ENCODE assay signal across 8 cellular contexts in the genomic region with DNA sequence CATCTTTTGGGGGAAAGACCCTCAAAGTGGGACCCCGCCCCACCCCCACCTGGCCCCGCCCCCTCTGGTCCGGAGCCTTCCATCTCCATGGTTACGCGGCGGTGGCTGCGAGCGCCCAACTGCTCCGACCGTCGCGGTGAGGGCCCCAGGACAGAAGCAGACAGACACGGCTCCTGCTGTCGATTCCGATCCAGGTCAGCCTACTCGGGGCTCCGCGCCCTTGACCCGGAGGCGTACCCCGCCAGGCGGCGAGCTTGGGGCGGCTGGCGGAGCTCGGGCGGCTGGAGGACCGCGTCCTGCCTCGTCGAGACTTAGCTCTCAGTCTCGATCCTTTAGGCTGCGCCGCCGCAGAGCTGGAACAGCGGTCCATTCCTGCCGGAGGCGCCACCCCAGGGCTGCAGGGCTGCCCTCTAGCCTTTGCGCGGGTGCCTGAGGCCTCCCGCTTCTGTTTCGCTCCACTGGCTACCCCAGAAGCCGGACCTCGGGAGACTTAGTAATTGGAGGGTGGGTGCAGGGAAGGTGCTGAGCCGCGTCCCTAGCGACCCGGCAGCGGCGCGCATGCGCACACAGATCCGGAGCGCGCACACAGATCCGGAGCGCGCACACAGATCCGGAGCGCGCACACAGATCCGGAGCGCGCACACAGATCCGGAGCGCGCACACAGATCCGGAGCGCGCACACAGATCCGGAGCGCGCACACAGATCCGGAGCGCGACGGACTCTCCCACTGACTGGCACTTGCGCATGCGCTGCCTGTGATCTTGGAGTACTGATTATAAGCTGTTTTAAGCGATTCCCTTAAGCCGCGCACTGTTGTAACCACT. TPM values are rescaled to one million over a fixed set of nuclear protein-coding genes. Genes with fewer than 3 reads are reported as not detected.
DNase-seq lines count a peak whose midpoint lies in the region; ATAC-seq and TF ChIP-seq lines count a peak whose summit lies in the region.

Gene CFAP206 (plus strand): TSS at position 77 of the 825 bp plus-strand sequence. CDS start 1,868 bp downstream, outside the sequence.

- in situ Hi-C loops in GM23248 (cut with MboI): no loop called here

- H3K79me2 ChIP-seq in DOHH2 (ENCODE audit: control insufficient read depth, low read length) (no peaks in the 10 kb centered on the region), GM23248 (ENCODE audit: insufficient read depth) (no peaks in the 10 kb centered on the region), Karpas-422 (ENCODE audit: low read length) (no peaks in the 10 kb centered on the region)

- no peaks in the 10 kb centered on the region; the same call in 1 of the 2 replicates for H3K36me3 ChIP-seq in DOHH2 (ENCODE audit: control insufficient read depth, low read length)
- H3K36me3 ChIP-seq in GM23248 (ENCODE audit: low read depth): no peaks in the 10 kb centered on the region
- H3K36me3 ChIP-seq in Karpas-422 (ENCODE audit: insufficient read depth, low read length): no peaks in the 10 kb centered on the region

- peaks cover 29% of the 10 kb centered on the region for H3K27me3 Mint-ChIP-seq in activated T-helper 2 cell treated with anti-CD3 and anti-CD28 coated beads, Interferon-gamma antibody, Interleukin-2, Interleukin-4, amounts not matched to agents 10 μg/mL and 5 μg/mL and 100 μg/mL, durations not matched to agents 14 hours and 24 hours and 36 hours (ENCODE audit: low read depth)
- H3K27me3 Mint-ChIP-seq in natural killer cell treated with Interleukin-12 subunit alpha and Interleukin-12 subunit beta and Interleukin-15 and Interleukin-18, amount 100 ng/mL, for 72 hours: peaks cover 14 to 31% of the 10 kb centered on the region in 2 donors

- peaks cover 13% of the 10 kb centered on the region for H3K4me1 ChIP-seq in DOHH2 (ENCODE audit: control insufficient read depth, low read length)
- H3K4me1 ChIP-seq in GM23248 (ENCODE audit: insufficient read depth): no peaks in the 10 kb centered on the region
- peaks cover 17% of the 10 kb centered on the region for H3K4me1 ChIP-seq in Karpas-422 (ENCODE audit: low read length)

- H3K9ac ChIP-seq in GM23248 (peak within 1 kb of the TSS; percentile 82), Karpas-422 (ENCODE audit: low read length) (peak within 1 kb of the TSS; percentile 74)

- DNase-seq in GM23248 (peak; percentile 90), Karpas-422 (peak; percentile 92), RKO (ENCODE audit: low spot score) (peak; percentile 87), fibroblast of peridontal ligament (ENCODE audit: extremely low read depth) (peak; percentile 80)
- peak; percentile 70 for DNase-seq in activated T-helper 2 cell treated with anti-CD3 and anti-CD28 coated beads, Interferon-gamma antibody, Interleukin-2, Interleukin-4, amounts not matched to agents 10 μg/mL and 5 μg/mL and 100 μg/mL, durations not matched to agents 14 hours and 24 hours and 36 hours (ENCODE audit: low spot score)
- DNase-seq in natural killer cell treated with Interleukin-12 subunit alpha and Interleukin-12 subunit beta and Interleukin-15 and Interleukin-18, amount 100 ng/mL, for 72 hours (ENCODE audit: low spot score): peak; percentile 85
- DNase-seq in stimulated activated naive CD4-positive, alpha-beta T cell (lab: John Stamatoyannopoulos, UW): peak; percentile 70 to 95 (median 83)

- ATAC-seq in natural killer cell treated with Interleukin-12 subunit alpha and Interleukin-12 subunit beta and Interleukin-15 and Interleukin-18, amount 100 ng/mL, for 72 hours: peak; percentile 94

- H3K9me2 ChIP-seq in DOHH2 (replicated peaks; ENCODE audit: control insufficient read depth, low read length) (no peaks in the 10 kb centered on the region), GM23248 (ENCODE audit: insufficient read depth) (no peaks in the 10 kb centered on the region), Karpas-422 (replicated peaks; ENCODE audit: insufficient read depth, low read length) (no peaks in the 10 kb centered on the region)

- no peaks in the 10 kb centered on the region for H4K20me1 ChIP-seq in DOHH2 (ENCODE audit: control insufficient read depth, insufficient read depth, low read depth, low read length)
- no peaks in the 10 kb centered on the region for H4K20me1 ChIP-seq in GM23248 (ENCODE audit: insufficient read depth)
- no peaks in the 10 kb centered on the region for H4K20me1 ChIP-seq in Karpas-422 (ENCODE audit: insufficient read depth, low read depth, low read length)

- TF ChIP-seq CTCF in DOHH2 (IDR thresholded peaks at IDR 0.05; ENCODE audit: low read depth, low read length, poor library complexity, severe bottlenecking): peak; percentile 28

- H3K4me2 ChIP-seq in DOHH2 (ENCODE audit: low read length): peak within 1 kb of the TSS; percentile 95
- peak within 1 kb of the TSS; percentile 92 for H3K4me2 ChIP-seq in GM23248 (ENCODE audit: unreplicated experiment)
- H3K4me2 ChIP-seq in Karpas-422 (ENCODE audit: low read depth, low read length, poor library complexity, severe bottlenecking): peak within 1 kb of the TSS; percentile 94

- H3K36me3 Mint-ChIP-seq in activated T-helper 2 cell treated with anti-CD3 and anti-CD28 coated beads, Interferon-gamma antibody, Interleukin-2, Interleukin-4, amounts not matched to agents 10 μg/mL and 5 μg/mL and 100 μg/mL, durations not matched to agents 14 hours and 24 hours and 36 hours (ENCODE audit: low read depth): no peaks in the 10 kb centered on the region
- no peaks in the 10 kb centered on the region for H3K36me3 Mint-ChIP-seq in natural killer cell treated with Interleukin-12 subunit alpha and Interleukin-12 subunit beta and Interleukin-15 and Interleukin-18, amount 100 ng/mL, for 72 hours

- 1% methylated on average over 59 to 67 of the region's 82 CpGs for WGBS in GM23248 (ENCODE audit: low coverage in 1 of 2, low lambda C conversion rate in 2 of 2, missing lambda C conversion rate in 2 of 2), 2 experiments

- H3K27me3 ChIP-seq in DOHH2 (ENCODE audit: control insufficient read depth, low read length): no peaks in the 10 kb centered on the region
- H3K27me3 ChIP-seq in GM23248 (replicated peaks; ENCODE audit: insufficient read depth): no peaks in the 10 kb centered on the region
- H3K27me3 ChIP-seq in Karpas-422 (ENCODE audit: low read length): no peaks in the 10 kb centered on the region

- H3K9me3 Mint-ChIP-seq in activated T-helper 2 cell treated with anti-CD3 and anti-CD28 coated beads, Interferon-gamma antibody, Interleukin-2, Interleukin-4, amounts not matched to agents 10 μg/mL and 5 μg/mL and 100 μg/mL, durations not matched to agents 14 hours and 24 hours and 36 hours: no peaks in the 10 kb centered on the region
- H3K9me3 Mint-ChIP-seq in natural killer cell treated with Interleukin-12 subunit alpha and Interleukin-12 subunit beta and Interleukin-15 and Interleukin-18, amount 100 ng/mL, for 72 hours: no peaks in the 10 kb centered on the region

- intact Hi-C loops in activated T-helper 2 cell treated with anti-CD3 and anti-CD28 coated beads, Interferon-gamma antibody, Interleukin-2, Interleukin-4, amounts not matched to agents 10 μg/mL and 5 μg/mL and 100 μg/mL, durations not matched to agents 14 hours and 24 hours and 36 hours (cut with micrococcal nuclease): loop anchor here (1.0 to 5.0 kb wide), 3 partner anchors 64 to 256 kb away; partner anchors contain the start of genes SLC35A1 and SMIM8

- peaks cover 13% of the 10 kb centered on the region for H3F3A ChIP-seq in DOHH2 (ENCODE audit: control insufficient read depth, insufficient read depth)
- peaks cover 6% of the 10 kb centered on the region; the same call in 1 of the 2 replicates for H3F3A ChIP-seq in GM23248 (ENCODE audit: insufficient read depth)

- peak within 1 kb of the TSS; percentile 98 for H2AFZ ChIP-seq in GM23248
- peak within 1 kb of the TSS; percentile 98 for H2AFZ ChIP-seq in Karpas-422 (ENCODE audit: low read length)

- H3K4me1 Mint-ChIP-seq in activated T-helper 2 cell treated with anti-CD3 and anti-CD28 coated beads, Interferon-gamma antibody, Interleukin-2, Interleukin-4, amounts not matched to agents 10 μg/mL and 5 μg/mL and 100 μg/mL, durations not matched to agents 14 hours and 24 hours and 36 hours (ENCODE audit: low read depth): peaks cover 7% of the 10 kb centered on the region
- peaks cover 0 to 5% of the 10 kb centered on the region in 2 donors for H3K4me1 Mint-ChIP-seq in natural killer cell treated with Interleukin-12 subunit alpha and Interleukin-12 subunit beta and Interleukin-15 and Interleukin-18, amount 100 ng/mL, for 72 hours (ENCODE audit: low read depth in 2 of 2)

- H3K4me3 Mint-ChIP-seq in activated T-helper 2 cell treated with anti-CD3 and anti-CD28 coated beads, Interferon-gamma antibody, Interleukin-2, Interleukin-4, amounts not matched to agents 10 μg/mL and 5 μg/mL and 100 μg/mL, durations not matched to agents 14 hours and 24 hours and 36 hours (ENCODE audit: low read depth): peak within 1 kb of the TSS; percentile 79
- peak within 1 kb of the TSS; percentile 82 for H3K4me3 Mint-ChIP-seq in natural killer cell treated with Interleukin-12 subunit alpha and Interleukin-12 subunit beta and Interleukin-15 and Interleukin-18, amount 100 ng/mL, for 72 hours

- H3K9me3 ChIP-seq in DOHH2 (ENCODE audit: control insufficient read depth, insufficient read depth, low read length): no peaks in the 10 kb centered on the region
- H3K9me3 ChIP-seq in GM23248 (ENCODE audit: low read depth): no peaks in the 10 kb centered on the region
- H3K9me3 ChIP-seq in Karpas-422 (ENCODE audit: low read length): no peaks in the 10 kb centered on the region

- H3K4me3 ChIP-seq in DOHH2 (ENCODE audit: low read length) (peak within 1 kb of the TSS; percentile 99), GM23248 (peak within 1 kb of the TSS; percentile 91), Karpas-422 (ENCODE audit: low read length) (peak within 1 kb of the TSS; percentile 93)

- no peak within 1 kb of the TSS for H3K27ac Mint-ChIP-seq in activated T-helper 2 cell treated with anti-CD3 and anti-CD28 coated beads, Interferon-gamma antibody, Interleukin-2, Interleukin-4, amounts not matched to agents 10 μg/mL and 5 μg/mL and 100 μg/mL, durations not matched to agents 14 hours and 24 hours and 36 hours
- peak within 1 kb of the TSS; percentile 67 to 80 for H3K27ac Mint-ChIP-seq in natural killer cell treated with Interleukin-12 subunit alpha and Interleukin-12 subunit beta and Interleukin-15 and Interleukin-18, amount 100 ng/mL, for 72 hours

- peak within 1 kb of the TSS; percentile 67 for H3K27ac ChIP-seq in DOHH2 (ENCODE audit: low read depth, low read length)
- peak within 1 kb of the TSS; percentile 80 for H3K27ac ChIP-seq in GM23248
- peak within 1 kb of the TSS; percentile 73 for H3K27ac ChIP-seq in Karpas-422 (ENCODE audit: low read length)

RNA-seq across cellular contexts. Expression of gene CFAP206, which starts in this region (rescaled TPM):
- 1.9 TPM in 1 of 2 replicates, not detected in the other for total RNA-seq in GM23248 (2014; rRNA removed; shearing (Covaris generic))
- 0.14 TPM in 1 of 2 replicates, not detected in the other for polyA plus RNA-seq in GM23248 (2016; fragmentation: Nextera tagmentation; extraction: Ambion mirVana)
- total RNA-seq in Karpas-422 (2014; rRNA removed; shearing (Covaris generic); ENCODE audit: low replicate concordance): 0.25 and 1.8 TPM in 2 replicates
- not detected in 2 replicates for total RNA-seq in activated T-helper 2 cell treated with anti-CD3 and anti-CD28 coated beads, Interferon-gamma antibody, Interleukin-2, Interleukin-4, amounts not matched to agents 10 μg/mL and 5 μg/mL and 100 μg/mL, durations not matched to agents 14 hours and 24 hours and 36 hours
- total RNA-seq in natural killer cell treated with Interleukin-12 subunit alpha and Interleukin-12 subunit beta and Interleukin-15 and Interleukin-18, amount 100 ng/mL, for 72 hours: under 1 TPM in 1 of 2 donors, not detected in 1; 0.21 TPM

Comparison
In these comparisons a context has a peak if more than half of its experiments do, and no peak if none do; other contexts are left out.
1. Peak in every context shown above with its lines: DNase-seq, ATAC-seq, H3K4me3 ChIP-seq and H3K27ac ChIP-seq.
2. Peak in DNase-seq in activated T-helper 2 cell treated with anti-CD3 and anti-CD28 coated beads, Interferon-gamma antibody, Interleukin-2, Interleukin-4, amounts not matched to agents 10 μg/mL and 5 μg/mL and 100 μg/mL, durations not matched to agents 14 hours and 24 hours and 36 hours; RNA of the gene not detected or under 1 TPM.
3. Peak in DNase-seq and ATAC-seq in natural killer cell treated with Interleukin-12 subunit alpha and Interleukin-12 subunit beta and Interleukin-15 and Interleukin-18, amount 100 ng/mL, for 72 hours; RNA of the gene not detected or under 1 TPM.